Comparison of ENCODE assay signal across 1 cellular context in the genomic region with DNA sequence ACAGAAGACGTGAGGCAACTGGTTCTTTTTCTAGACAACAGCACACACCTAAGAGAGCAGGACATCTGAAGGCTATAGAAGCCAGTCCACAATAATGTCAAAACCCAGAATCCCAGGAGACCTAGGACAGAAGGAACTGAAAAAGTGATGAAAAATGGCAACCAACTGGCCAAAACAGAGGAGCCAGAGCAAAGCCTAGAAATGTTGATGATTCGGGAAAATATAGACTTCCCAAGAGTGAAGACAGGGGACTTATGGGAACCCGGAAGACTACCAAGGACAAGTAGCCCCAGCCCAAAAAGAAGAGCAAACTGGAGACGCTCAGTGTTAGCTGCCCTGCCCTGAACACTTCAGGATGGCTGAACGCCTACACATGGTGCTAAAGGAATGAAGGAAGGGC.
TF ChIP-seq lines count a peak whose summit lies in the region.

No MANE protein-coding gene starts in this region.

TF ChIP-seq in GM23338, 12 proteins besides CTCF, POLR2A, EP300 and RAD21 (continued from another document):
- TF ChIP-seq REST (IDR thresholded peaks at IDR 0.05; ENCODE audit: unreplicated experiment) (no peak), JUNB (IDR thresholded peaks at IDR 0.05; ENCODE audit: unreplicated experiment) (no peak), ETS1 (IDR thresholded peaks at IDR 0.05) (no peak)
